ENCODE assay signal across 1 cellular context in the genomic region with DNA sequence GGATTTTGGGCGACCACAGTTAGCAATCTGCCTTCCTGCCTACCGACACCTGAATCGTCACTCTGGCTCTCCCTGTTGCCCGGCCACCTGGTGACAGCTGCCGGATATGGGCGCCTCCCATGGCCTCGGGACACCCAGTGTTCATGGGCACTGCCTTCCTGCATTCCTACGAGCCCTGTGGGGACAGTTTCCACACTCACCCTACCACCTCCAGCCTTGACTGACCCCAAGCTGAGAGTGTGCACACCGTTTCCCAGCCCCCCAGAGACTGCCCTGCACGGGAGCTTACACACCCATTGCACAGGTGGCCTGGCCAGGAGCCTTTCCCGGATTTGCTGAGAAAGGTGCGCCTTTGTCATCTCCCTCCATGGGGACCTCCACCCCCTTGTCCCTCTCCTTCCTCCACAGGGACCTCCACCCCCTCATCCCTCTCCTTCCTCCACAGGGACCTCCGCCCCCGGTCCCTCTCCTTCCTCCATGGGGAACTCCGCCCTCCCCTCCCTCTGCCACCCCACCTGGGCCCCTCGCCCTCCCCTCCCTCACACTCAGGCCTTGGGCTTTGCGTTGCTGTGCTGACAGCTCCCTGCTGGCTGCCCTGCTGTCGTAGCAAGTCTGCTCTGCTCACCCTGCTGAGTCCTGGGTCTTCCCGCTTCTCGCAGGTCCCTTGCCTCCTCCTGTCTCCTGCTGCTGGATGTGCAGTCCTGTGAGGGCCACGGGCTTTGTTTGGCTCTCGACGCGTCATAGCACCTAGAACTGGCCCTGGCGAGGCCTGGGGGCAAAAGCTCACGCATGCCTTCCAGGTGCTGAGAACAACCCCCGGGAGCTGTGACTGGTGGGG.
TF ChIP-seq lines count a peak whose summit lies in the region.

No MANE protein-coding gene starts in this region.

TF ChIP-seq in GM23338, 12 proteins besides CTCF, POLR2A, EP300 and RAD21 (continued from another document):
- TF ChIP-seq ETS1 (IDR thresholded peaks at IDR 0.05) = no peak
- TF ChIP-seq POLR2AphosphoS5 (IDR thresholded peaks at IDR 0.05; ENCODE audit: low read depth) = no peak
- no peak for TF ChIP-seq CREB1 (CRISPR knock-in tag; IDR thresholded peaks at IDR 0.05; ENCODE audit: low read depth)
- no peak for TF ChIP-seq EZH2phosphoT487 (IDR thresholded peaks at IDR 0.05; ENCODE audit: unreplicated experiment)
- no peak for TF ChIP-seq REST (IDR thresholded peaks at IDR 0.05; ENCODE audit: unreplicated experiment)
- no peak for TF ChIP-seq EZH2 (IDR thresholded peaks at IDR 0.05; ENCODE audit: low read depth, unreplicated experiment)
- TF ChIP-seq, protein P1, sequence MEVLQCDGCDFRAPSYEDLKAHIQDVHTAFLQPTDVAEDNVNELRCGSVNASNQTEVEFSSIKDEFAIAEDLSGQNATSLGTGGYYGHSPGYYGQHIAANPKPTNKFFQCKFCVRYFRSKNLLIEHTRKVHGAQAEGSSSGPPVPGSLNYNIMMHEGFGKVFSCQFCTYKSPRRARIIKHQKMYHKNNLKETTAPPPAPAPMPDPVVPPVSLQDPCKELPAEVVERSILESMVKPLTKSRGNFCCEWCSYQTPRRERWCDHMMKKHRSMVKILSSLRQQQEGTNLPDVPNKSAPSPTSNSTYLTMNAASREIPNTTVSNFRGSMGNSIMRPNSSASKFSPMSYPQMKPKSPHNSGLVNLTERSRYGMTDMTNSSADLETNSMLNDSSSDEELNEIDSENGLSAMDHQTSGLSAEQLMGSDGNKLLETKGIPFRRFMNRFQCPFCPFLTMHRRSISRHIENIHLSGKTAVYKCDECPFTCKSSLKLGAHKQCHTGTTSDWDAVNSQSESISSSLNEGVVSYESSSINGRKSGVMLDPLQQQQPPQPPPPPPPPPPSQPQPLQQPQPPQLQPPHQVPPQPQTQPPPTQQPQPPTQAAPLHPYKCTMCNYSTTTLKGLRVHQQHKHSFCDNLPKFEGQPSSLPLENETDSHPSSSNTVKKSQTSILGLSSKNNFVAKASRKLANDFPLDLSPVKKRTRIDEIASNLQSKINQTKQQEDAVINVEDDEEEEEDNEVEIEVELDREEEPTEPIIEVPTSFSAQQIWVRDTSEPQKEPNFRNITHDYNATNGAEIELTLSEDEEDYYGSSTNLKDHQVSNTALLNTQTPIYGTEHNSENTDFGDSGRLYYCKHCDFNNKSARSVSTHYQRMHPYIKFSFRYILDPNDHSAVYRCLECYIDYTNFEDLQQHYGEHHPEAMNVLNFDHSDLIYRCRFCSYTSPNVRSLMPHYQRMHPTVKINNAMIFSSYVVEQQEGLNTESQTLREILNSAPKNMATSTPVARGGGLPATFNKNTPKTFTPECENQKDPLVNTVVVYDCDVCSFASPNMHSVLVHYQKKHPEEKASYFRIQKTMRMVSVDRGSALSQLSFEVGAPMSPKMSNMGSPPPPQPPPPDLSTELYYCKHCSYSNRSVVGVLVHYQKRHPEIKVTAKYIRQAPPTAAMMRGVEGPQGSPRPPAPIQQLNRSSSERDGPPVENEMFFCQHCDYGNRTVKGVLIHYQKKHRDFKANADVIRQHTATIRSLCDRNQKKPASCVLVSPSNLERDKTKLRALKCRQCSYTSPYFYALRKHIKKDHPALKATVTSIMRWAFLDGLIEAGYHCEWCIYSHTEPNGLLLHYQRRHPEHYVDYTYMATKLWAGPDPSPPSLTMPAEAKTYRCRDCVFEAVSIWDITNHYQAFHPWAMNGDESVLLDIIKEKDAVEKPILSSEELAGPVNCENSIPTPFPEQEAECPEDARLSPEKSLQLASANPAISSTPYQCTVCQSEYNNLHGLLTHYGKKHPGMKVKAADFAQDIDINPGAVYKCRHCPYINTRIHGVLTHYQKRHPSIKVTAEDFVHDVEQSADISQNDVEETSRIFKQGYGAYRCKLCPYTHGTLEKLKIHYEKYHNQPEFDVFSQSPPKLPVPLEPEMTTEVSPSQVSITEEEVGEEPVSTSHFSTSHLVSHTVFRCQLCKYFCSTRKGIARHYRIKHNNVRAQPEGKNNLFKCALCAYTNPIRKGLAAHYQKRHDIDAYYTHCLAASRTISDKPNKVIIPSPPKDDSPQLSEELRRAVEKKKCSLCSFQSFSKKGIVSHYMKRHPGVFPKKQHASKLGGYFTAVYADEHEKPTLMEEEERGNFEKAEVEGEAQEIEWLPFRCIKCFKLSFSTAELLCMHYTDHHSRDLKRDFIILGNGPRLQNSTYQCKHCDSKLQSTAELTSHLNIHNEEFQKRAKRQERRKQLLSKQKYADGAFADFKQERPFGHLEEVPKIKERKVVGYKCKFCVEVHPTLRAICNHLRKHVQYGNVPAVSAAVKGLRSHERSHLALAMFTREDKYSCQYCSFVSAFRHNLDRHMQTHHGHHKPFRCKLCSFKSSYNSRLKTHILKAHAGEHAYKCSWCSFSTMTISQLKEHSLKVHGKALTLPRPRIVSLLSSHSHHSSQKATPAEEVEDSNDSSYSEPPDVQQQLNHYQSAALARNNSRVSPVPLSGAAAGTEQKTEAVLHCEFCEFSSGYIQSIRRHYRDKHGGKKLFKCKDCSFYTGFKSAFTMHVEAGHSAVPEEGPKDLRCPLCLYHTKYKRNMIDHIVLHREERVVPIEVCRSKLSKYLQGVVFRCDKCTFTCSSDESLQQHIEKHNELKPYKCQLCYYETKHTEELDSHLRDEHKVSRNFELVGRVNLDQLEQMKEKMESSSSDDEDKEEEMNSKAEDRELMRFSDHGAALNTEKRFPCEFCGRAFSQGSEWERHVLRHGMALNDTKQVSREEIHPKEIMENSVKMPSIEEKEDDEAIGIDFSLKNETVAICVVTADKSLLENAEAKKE (CRISPR knock-in tag; IDR thresholded peaks at IDR 0.05) = no peak
- no peak for TF ChIP-seq JUNB (IDR thresholded peaks at IDR 0.05; ENCODE audit: unreplicated experiment)
- TF ChIP-seq NANOG (IDR thresholded peaks at IDR 0.05; ENCODE audit: borderline replicate concordance) = no peak
- no peak for TF ChIP-seq STAT1 (IDR thresholded peaks at IDR 0.05; ENCODE audit: unreplicated experiment)
- TF ChIP-seq ZNF331 (CRISPR knock-in tag; IDR thresholded peaks at IDR 0.05; ENCODE audit: low read depth) = no peak
